ENCODE assay signal across 1 cellular context in the genomic region with DNA sequence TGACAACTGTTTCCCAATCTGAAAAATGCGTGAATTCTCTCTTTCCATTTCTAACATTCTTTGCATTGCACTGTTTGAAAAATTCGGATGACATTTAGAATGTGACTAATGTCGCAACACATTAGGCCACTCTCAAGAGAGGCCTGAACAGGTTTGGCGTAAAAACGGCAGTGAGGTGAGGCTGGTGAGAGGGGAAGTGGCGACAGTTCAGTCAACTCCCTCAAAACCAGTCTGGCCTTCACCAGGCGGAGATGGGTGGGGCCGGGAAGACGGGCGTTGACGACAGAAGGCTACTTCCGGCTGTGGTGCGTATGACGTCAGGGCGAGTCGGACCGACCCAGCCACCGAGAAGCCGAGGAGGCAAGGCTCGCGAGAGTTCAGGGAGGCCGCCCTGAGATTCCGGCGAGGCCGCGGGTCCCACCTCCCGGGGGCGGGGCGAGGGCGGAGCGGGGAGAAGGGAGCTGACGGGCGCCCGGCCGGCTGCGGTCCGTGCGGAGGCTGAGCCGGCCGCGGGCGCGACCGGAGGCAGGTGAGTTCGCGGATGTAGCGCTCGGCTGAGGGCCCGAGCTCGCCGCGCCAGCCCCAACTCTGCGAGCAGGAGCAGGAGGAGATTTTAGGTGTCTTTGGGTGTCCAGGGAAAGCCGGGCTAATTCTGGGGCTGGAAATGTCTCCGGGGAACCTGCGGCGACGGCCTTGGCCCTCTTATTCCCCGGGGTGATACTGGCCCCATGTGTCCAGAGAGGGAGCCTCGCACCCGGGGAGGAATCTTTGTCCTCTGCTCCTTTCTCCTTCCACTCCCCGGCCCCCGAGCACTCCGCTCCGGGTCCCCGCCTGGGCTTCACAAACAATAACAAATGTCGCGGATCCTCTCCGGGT.
A peak's percentile ranks its signal among the peaks of the same experiment; 100 is the strongest.
TF ChIP-seq lines count a peak whose summit lies in the region.

A gene (plus strand): TSS at position 483 of the 876 bp plus-strand sequence. CDS start 53,435 bp downstream, outside the sequence.

TF ChIP-seq in HepG2, 621 proteins besides CTCF, POLR2A, EP300 and RAD21 (continued from another document and continues in another):
- no peak for TF ChIP-seq HNRNPH1 (optimal IDR thresholded peaks at IDR 0.05; ENCODE audit: low read depth, low read length)
- no peak for TF ChIP-seq ZNF382 (CRISPR knock-in tag; IDR thresholded peaks at IDR 0.05; ENCODE audit: borderline replicate concordance)
- TF ChIP-seq, protein P1, sequence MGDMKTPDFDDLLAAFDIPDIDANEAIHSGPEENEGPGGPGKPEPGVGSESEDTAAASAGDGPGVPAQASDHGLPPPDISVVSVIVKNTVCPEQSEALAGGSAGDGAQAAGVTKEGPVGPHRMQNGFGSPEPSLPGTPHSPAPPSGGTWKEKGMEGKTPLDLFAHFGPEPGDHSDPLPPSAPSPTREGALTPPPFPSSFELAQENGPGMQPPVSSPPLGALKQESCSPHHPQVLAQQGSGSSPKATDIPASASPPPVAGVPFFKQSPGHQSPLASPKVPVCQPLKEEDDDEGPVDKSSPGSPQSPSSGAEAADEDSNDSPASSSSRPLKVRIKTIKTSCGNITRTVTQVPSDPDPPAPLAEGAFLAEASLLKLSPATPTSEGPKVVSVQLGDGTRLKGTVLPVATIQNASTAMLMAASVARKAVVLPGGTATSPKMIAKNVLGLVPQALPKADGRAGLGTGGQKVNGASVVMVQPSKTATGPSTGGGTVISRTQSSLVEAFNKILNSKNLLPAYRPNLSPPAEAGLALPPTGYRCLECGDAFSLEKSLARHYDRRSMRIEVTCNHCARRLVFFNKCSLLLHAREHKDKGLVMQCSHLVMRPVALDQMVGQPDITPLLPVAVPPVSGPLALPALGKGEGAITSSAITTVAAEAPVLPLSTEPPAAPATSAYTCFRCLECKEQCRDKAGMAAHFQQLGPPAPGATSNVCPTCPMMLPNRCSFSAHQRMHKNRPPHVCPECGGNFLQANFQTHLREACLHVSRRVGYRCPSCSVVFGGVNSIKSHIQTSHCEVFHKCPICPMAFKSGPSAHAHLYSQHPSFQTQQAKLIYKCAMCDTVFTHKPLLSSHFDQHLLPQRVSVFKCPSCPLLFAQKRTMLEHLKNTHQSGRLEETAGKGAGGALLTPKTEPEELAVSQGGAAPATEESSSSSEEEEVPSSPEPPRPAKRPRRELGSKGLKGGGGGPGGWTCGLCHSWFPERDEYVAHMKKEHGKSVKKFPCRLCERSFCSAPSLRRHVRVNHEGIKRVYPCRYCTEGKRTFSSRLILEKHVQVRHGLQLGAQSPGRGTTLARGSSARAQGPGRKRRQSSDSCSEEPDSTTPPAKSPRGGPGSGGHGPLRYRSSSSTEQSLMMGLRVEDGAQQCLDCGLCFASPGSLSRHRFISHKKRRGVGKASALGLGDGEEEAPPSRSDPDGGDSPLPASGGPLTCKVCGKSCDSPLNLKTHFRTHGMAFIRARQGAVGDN (CRISPR knock-in tag; IDR thresholded peaks at IDR 0.05), result peak; percentile 89
- TF ChIP-seq HCFC1 (IDR thresholded peaks at IDR 0.05; ENCODE audit: low read depth, low read length), result no peak
- TF ChIP-seq KLF11 (CRISPR knock-in tag; IDR thresholded peaks at IDR 0.05), result no peak
- TF ChIP-seq ZNF670 (CRISPR knock-in tag; IDR thresholded peaks at IDR 0.05; ENCODE audit: borderline replicate concordance), result no peak
- peak; percentile 53 for TF ChIP-seq ZNF598 (CRISPR knock-in tag; IDR thresholded peaks at IDR 0.05; ENCODE audit: borderline replicate concordance)
- TF ChIP-seq KMT2A (CRISPR knock-in tag; IDR thresholded peaks at IDR 0.05), result peak; percentile 71
- no peak; the same call in 1 of the 2 replicates for TF ChIP-seq FOXO1 (CRISPR knock-in tag; IDR thresholded peaks at IDR 0.05)
- TF ChIP-seq, protein P2, sequence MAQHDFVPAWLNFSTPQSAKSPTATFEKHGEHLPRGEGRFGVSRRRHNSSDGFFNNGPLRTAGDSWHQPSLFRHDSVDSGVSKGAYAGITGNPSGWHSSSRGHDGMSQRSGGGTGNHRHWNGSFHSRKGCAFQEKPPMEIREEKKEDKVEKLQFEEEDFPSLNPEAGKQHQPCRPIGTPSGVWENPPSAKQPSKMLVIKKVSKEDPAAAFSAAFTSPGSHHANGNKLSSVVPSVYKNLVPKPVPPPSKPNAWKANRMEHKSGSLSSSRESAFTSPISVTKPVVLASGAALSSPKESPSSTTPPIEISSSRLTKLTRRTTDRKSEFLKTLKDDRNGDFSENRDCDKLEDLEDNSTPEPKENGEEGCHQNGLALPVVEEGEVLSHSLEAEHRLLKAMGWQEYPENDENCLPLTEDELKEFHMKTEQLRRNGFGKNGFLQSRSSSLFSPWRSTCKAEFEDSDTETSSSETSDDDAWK (CRISPR knock-in tag; IDR thresholded peaks at IDR 0.05), result no peak
- TF ChIP-seq PCBP2 (optimal IDR thresholded peaks at IDR 0.05; ENCODE audit: low read depth, low read length, poor library complexity, severe bottlenecking), result no peak
- TF ChIP-seq, protein P3, sequence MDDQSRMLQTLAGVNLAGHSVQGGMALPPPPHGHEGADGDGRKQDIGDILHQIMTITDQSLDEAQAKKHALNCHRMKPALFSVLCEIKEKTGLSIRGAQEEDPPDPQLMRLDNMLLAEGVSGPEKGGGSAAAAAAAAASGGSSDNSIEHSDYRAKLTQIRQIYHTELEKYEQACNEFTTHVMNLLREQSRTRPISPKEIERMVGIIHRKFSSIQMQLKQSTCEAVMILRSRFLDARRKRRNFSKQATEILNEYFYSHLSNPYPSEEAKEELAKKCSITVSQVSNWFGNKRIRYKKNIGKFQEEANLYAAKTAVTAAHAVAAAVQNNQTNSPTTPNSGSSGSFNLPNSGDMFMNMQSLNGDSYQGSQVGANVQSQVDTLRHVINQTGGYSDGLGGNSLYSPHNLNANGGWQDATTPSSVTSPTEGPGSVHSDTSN (CRISPR knock-in tag; IDR thresholded peaks at IDR 0.05; ENCODE audit: borderline replicate concordance), result no peak
- peak; percentile 29 for TF ChIP-seq JARID2 (CRISPR knock-in tag; IDR thresholded peaks at IDR 0.05; ENCODE audit: insufficient replicate concordance)
- no peak for TF ChIP-seq ZNF33A (CRISPR knock-in tag; IDR thresholded peaks at IDR 0.05; ENCODE audit: borderline replicate concordance)
- peak; percentile 98 for TF ChIP-seq CREB1 (IDR thresholded peaks at IDR 0.05)
- peak; percentile 98 for TF ChIP-seq CREB1 (CRISPR knock-in tag; IDR thresholded peaks at IDR 0.05)
- peak; percentile 46 for TF ChIP-seq MED1 (CRISPR knock-in tag; IDR thresholded peaks at IDR 0.05)
- TF ChIP-seq DNMT3B (CRISPR knock-in tag; conservative IDR thresholded peaks at IDR 0.05), result no peak
- no peak for TF ChIP-seq ZNF451 (CRISPR knock-in tag; IDR thresholded peaks at IDR 0.05)
- no peak for TF ChIP-seq TRIM24 (CRISPR knock-in tag; IDR thresholded peaks at IDR 0.05)
- TF ChIP-seq, protein P4, sequence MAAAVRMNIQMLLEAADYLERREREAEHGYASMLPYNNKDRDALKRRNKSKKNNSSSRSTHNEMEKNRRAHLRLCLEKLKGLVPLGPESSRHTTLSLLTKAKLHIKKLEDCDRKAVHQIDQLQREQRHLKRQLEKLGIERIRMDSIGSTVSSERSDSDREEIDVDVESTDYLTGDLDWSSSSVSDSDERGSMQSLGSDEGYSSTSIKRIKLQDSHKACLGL (CRISPR knock-in tag; IDR thresholded peaks at IDR 0.05), result peak; percentile 71
- TF ChIP-seq ZNF124 (CRISPR knock-in tag; IDR thresholded peaks at IDR 0.05), result no peak
- TF ChIP-seq HDAC6 (IDR thresholded peaks at IDR 0.05; ENCODE audit: low read depth, low read length), result no peak
- peak; percentile 15; the same call in 1 of the 2 replicates for TF ChIP-seq ZNF317 (CRISPR knock-in tag; IDR thresholded peaks at IDR 0.05)
- TF ChIP-seq, protein P5, sequence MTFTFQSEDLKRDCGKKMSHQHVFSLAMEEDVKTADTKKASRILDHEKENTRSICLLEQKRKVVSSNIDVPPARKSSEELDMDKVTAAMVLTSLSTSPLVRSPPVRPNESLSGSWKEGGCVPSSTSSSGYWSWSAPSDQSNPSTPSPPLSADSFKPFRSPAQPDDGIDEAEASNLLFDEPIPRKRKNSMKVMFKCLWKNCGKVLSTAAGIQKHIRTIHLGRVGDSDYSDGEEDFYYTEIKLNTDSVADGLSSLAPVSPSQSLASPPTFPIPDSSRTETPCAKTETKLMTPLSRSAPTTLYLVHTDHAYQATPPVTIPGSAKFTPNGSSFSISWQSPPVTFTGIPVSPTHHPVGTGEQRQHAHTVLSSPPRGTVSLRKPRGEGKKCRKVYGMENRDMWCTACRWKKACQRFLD (CRISPR knock-in tag; IDR thresholded peaks at IDR 0.05; ENCODE audit: borderline replicate concordance), result no peak
- peak; percentile 92; the same call in 1 of the 2 replicates for TF ChIP-seq ARNT2 (CRISPR knock-in tag; IDR thresholded peaks at IDR 0.05; ENCODE audit: low read depth)
- TF ChIP-seq, protein P6, sequence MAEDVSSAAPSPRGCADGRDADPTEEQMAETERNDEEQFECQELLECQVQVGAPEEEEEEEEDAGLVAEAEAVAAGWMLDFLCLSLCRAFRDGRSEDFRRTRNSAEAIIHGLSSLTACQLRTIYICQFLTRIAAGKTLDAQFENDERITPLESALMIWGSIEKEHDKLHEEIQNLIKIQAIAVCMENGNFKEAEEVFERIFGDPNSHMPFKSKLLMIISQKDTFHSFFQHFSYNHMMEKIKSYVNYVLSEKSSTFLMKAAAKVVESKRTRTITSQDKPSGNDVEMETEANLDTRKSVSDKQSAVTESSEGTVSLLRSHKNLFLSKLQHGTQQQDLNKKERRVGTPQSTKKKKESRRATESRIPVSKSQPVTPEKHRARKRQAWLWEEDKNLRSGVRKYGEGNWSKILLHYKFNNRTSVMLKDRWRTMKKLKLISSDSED (CRISPR knock-in tag; IDR thresholded peaks at IDR 0.05), result no peak
- TF ChIP-seq ZNF552 (CRISPR knock-in tag; IDR thresholded peaks at IDR 0.05; ENCODE audit: borderline replicate concordance), result no peak
- TF ChIP-seq, protein P7, sequence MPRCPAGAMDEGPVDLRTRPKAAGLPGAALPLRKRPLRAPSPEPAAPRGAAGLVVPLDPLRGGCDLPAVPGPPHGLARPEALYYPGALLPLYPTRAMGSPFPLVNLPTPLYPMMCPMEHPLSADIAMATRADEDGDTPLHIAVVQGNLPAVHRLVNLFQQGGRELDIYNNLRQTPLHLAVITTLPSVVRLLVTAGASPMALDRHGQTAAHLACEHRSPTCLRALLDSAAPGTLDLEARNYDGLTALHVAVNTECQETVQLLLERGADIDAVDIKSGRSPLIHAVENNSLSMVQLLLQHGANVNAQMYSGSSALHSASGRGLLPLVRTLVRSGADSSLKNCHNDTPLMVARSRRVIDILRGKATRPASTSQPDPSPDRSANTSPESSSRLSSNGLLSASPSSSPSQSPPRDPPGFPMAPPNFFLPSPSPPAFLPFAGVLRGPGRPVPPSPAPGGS (CRISPR knock-in tag; IDR thresholded peaks at IDR 0.05), result peak; percentile 33; the same call in 1 of the 2 replicates
- TF ChIP-seq, protein P8, sequence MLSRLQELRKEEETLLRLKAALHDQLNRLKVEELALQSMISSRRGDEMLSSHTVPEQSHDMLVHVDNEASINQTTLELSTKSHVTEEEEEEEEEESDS (CRISPR knock-in tag; IDR thresholded peaks at IDR 0.05; ENCODE audit: borderline replicate concordance), result no peak
- no peak for TF ChIP-seq ZNF136 (CRISPR knock-in tag; IDR thresholded peaks at IDR 0.05; ENCODE audit: low read depth)
- TF ChIP-seq RARA (CRISPR knock-in tag; IDR thresholded peaks at IDR 0.05), result no peak
- 0 out of 2 replicates have a peak, but pooled peaks have one; percentile 49 for TF ChIP-seq CBFB (CRISPR knock-in tag; IDR thresholded peaks at IDR 0.05)
- peak; percentile 90 for TF ChIP-seq ATF7 (IDR thresholded peaks at IDR 0.05)
- TF ChIP-seq ATF7 (CRISPR knock-in tag; IDR thresholded peaks at IDR 0.05), result peak; percentile 85
- peak; percentile 45; the same call in 1 of the 2 replicates for TF ChIP-seq MYC (CRISPR knock-in tag; IDR thresholded peaks at IDR 0.05; ENCODE audit: borderline replicate concordance)
- TF ChIP-seq PAWR (CRISPR knock-in tag; IDR thresholded peaks at IDR 0.05; ENCODE audit: borderline replicate concordance), result no peak
- TF ChIP-seq, protein P9, sequence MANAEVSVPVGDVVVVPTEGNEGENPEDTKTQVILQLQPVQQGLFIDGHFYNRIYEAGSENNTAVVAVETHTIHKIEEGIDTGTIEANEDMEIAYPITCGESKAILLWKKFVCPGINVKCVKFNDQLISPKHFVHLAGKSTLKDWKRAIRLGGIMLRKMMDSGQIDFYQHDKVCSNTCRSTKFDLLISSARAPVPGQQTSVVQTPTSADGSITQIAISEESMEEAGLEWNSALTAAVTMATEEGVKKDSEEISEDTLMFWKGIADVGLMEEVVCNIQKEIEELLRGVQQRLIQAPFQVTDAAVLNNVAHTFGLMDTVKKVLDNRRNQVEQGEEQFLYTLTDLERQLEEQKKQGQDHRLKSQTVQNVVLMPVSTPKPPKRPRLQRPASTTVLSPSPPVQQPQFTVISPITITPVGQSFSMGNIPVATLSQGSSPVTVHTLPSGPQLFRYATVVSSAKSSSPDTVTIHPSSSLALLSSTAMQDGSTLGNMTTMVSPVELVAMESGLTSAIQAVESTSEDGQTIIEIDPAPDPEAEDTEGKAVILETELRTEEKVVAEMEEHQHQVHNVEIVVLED (CRISPR knock-in tag; IDR thresholded peaks at IDR 0.05; ENCODE audit: borderline replicate concordance), result peak; percentile 84; the same call in 1 of the 2 replicates
- TF ChIP-seq, protein P10, sequence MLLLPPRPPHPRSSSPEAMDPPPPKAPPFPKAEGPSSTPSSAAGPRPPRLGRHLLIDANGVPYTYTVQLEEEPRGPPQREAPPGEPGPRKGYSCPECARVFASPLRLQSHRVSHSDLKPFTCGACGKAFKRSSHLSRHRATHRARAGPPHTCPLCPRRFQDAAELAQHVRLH (CRISPR knock-in tag; IDR thresholded peaks at IDR 0.05; ENCODE audit: borderline replicate concordance, low read depth), result peak; percentile 57; the same call in 1 of the 2 replicates
- no peak for TF ChIP-seq ZNF577 (CRISPR knock-in tag; IDR thresholded peaks at IDR 0.05; ENCODE audit: borderline replicate concordance, low read depth)
- peak; percentile 85 for TF ChIP-seq ERF (CRISPR knock-in tag; IDR thresholded peaks at IDR 0.05)
- TF ChIP-seq, protein P11, sequence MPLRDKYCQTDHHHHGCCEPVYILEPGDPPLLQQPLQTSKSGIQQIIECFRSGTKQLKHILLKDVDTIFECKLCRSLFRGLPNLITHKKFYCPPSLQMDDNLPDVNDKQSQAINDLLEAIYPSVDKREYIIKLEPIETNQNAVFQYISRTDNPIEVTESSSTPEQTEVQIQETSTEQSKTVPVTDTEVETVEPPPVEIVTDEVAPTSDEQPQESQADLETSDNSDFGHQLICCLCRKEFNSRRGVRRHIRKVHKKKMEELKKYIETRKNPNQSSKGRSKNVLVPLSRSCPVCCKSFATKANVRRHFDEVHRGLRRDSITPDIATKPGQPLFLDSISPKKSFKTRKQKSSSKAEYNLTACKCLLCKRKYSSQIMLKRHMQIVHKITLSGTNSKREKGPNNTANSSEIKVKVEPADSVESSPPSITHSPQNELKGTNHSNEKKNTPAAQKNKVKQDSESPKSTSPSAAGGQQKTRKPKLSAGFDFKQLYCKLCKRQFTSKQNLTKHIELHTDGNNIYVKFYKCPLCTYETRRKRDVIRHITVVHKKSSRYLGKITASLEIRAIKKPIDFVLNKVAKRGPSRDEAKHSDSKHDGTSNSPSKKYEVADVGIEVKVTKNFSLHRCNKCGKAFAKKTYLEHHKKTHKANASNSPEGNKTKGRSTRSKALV (CRISPR knock-in tag; IDR thresholded peaks at IDR 0.05), result peak; percentile 61
- no peak for TF ChIP-seq FOXP1 (IDR thresholded peaks at IDR 0.05)
- TF ChIP-seq FOXP1 (CRISPR knock-in tag; IDR thresholded peaks at IDR 0.05), result no peak
